10 cellular contexts compared by ENCODE assay signal in genomic region chr2:226137201-226137811, GRCh38.
DNase-seq lines count a peak whose midpoint lies in the region; ATAC-seq, FAIRE-seq and TF ChIP-seq lines count a peak whose summit lies in the region.
"Had no signal": no experiment of that assay in that cellular context is flagged by ENCODE, and none has a peak within 500 bp of the region (broad histone marks: within the 10 kb centered on the region; RNA-seq: fewer than 3 reads in every experiment).

No MANE protein-coding gene starts in this region.

- H3K9ac ChIP-seq in endodermal cell (ENCODE audit: extremely low read depth, low read length, poor library complexity, severe bottlenecking) = no peak overlapping the region

- TF ChIP-seq CTCF in A549 (IDR thresholded peaks at IDR 0.05) (no peak), foreskin fibroblast (IDR thresholded peaks at IDR 0.05; ENCODE audit: low read depth, low read length) (no peak), endodermal cell (conservative IDR thresholded peaks at IDR 0.05) (no peak)

- no peak overlapping the region for H3K4me3 Mint-ChIP-seq in endodermal cell
- no peak overlapping the region for H3K4me3 Mint-ChIP-seq in stimulated activated effector memory CD8-positive, alpha-beta T cell treated with anti-CD3 and anti-CD28 coated beads, Interleukin-12 subunit alpha, Interleukin-12 subunit beta, amount 100 ng/mL, for 72 hours

- ATAC-seq in A549 = peak in 1 of 2 experiments; percentile 84; a peak in 3 of 6 replicates
- no peak for ATAC-seq in HG02623 (IDR thresholded peaks at IDR 0.05; ENCODE audit: unreplicated experiment)
- no peak for ATAC-seq in stimulated activated effector memory CD8-positive, alpha-beta T cell treated with anti-CD3 and anti-CD28 coated beads, Interleukin-12 subunit alpha, Interleukin-12 subunit beta, amount 100 ng/mL, for 72 hours

- H3K36me3 Mint-ChIP-seq in endodermal cell (ENCODE audit: low read depth) = no peaks in the 10 kb centered on the region
- no peaks in the 10 kb centered on the region for H3K36me3 Mint-ChIP-seq in stimulated activated effector memory CD8-positive, alpha-beta T cell treated with anti-CD3 and anti-CD28 coated beads, Interleukin-12 subunit alpha, Interleukin-12 subunit beta, amount 100 ng/mL, for 72 hours

- TF ChIP-seq EP300 in A549 (IDR thresholded peaks at IDR 0.05) = no peak; a peak in 2 of 5 replicates

- H3K36me3 ChIP-seq in endodermal cell (ENCODE audit: control insufficient read depth, insufficient read depth, low read length) = no peaks in the 10 kb centered on the region

- H3K27me3 Mint-ChIP-seq in endodermal cell (ENCODE audit: insufficient read depth) = no peaks in the 10 kb centered on the region

- TF ChIP-seq RAD21 in A549 (conservative IDR thresholded peaks at IDR 0.05 in 1 of 2, IDR thresholded peaks at IDR 0.05 in 1 of 2) = no peak

- FAIRE-seq in A549 (lab: Jason Lieb, UNC) (no peak), H54 (lab: Jason Lieb, UNC) (peak; percentile 23)

- H3K27ac ChIP-seq in A549 (peak overlapping the region; percentile 47 to 77), endodermal cell (ENCODE audit: low read depth, low read length) (no peak overlapping the region)

- POLR2A ChIA-PET in A549 (lab: Yijun Ruan, JAX) = no interaction called here

- H3K4me1 ChIP-seq in A549 = peaks cover 20% of the 10 kb centered on the region
- H3K4me1 ChIP-seq in endodermal cell (ENCODE audit: control insufficient read depth, insufficient read depth, low read length) = peaks cover 8% of the 10 kb centered on the region

- CTCF ChIA-PET in A549 (lab: Yijun Ruan, JAX) = interaction anchor here (0.9 to 1.5 kb wide), 3 partner anchors 9 to 248 kb away, joined by 3 to 4 read pairs (median 3); no protein-coding TSS in a partner anchor

- peaks cover 13% of the 10 kb centered on the region for H3K4me1 Mint-ChIP-seq in endodermal cell
- H3K4me1 Mint-ChIP-seq in stimulated activated effector memory CD8-positive, alpha-beta T cell treated with anti-CD3 and anti-CD28 coated beads, Interleukin-12 subunit alpha, Interleukin-12 subunit beta, amount 100 ng/mL, for 72 hours = no peaks in the 10 kb centered on the region

- no peaks in the 10 kb centered on the region for H3K27me3 ChIP-seq in endodermal cell (ENCODE audit: control insufficient read depth, insufficient read depth, low read length, poor library complexity, severe bottlenecking)

- WGBS in A549 (ENCODE audit: missing lambda C conversion rate) = 12% methylated on average over 4 of the region's 4 CpGs
- WGBS in endodermal cell (ENCODE audit: insufficient coverage in 1 of 2, insufficient read length in 1 of 2), 2 experiments = 85 to 100% methylated on average over 2 to 4 of the region's 4 CpGs

- no peaks in the 10 kb centered on the region for H3K9me3 Mint-ChIP-seq in endodermal cell
- no peaks in the 10 kb centered on the region for H3K9me3 Mint-ChIP-seq in stimulated activated effector memory CD8-positive, alpha-beta T cell treated with anti-CD3 and anti-CD28 coated beads, Interleukin-12 subunit alpha, Interleukin-12 subunit beta, amount 100 ng/mL, for 72 hours

- H3K27ac Mint-ChIP-seq in endodermal cell = no peak overlapping the region
- no peak overlapping the region for H3K27ac Mint-ChIP-seq in stimulated activated effector memory CD8-positive, alpha-beta T cell treated with anti-CD3 and anti-CD28 coated beads, Interleukin-12 subunit alpha, Interleukin-12 subunit beta, amount 100 ng/mL, for 72 hours

- DNase-seq in A549 (ENCODE audit: low read depth in 1 of 2, low spot score in 1 of 2) = peak in 1 of 2 experiments; percentile 57
- no peak for DNase-seq in H54 (ENCODE audit: insufficient read length, low spot score)
- peak; percentile 82 to 96 for DNase-seq in NOMO-1 (lab: John Stamatoyannopoulos, UW; ENCODE audit: unreplicated experiment in 2 of 2)
- peak; percentile 43 to 63 for DNase-seq in foreskin fibroblast
- no peak for DNase-seq in endodermal cell
- no peak for DNase-seq in OCI-M2 (lab: John Stamatoyannopoulos, UW; ENCODE audit: unreplicated experiment)
- no peak for DNase-seq in stimulated activated effector memory CD8-positive, alpha-beta T cell treated with anti-CD3 and anti-CD28 coated beads, Interleukin-12 subunit alpha, Interleukin-12 subunit beta, amount 100 ng/mL, for 72 hours (ENCODE audit: low spot score in 2 of 2)
- DNase-seq: NCI-H2081, nucleus accumbens had no signal

- TF ChIP-seq POLR2A in A549 (IDR thresholded peaks at IDR 0.05; ENCODE audit: low read length) = no peak
- no peak for TF ChIP-seq POLR2A in H54 (IDR thresholded peaks at IDR 0.05; ENCODE audit: low read depth, low read length)

- H3K4me3 ChIP-seq in A549 (no peak overlapping the region), foreskin fibroblast (ENCODE audit: low read depth in 1 of 2, low read length in 2 of 2) (no peak overlapping the region), endodermal cell (ENCODE audit: low read length) (no peak overlapping the region)

- H3K9me3 ChIP-seq in A549 = no peaks in the 10 kb centered on the region
- H3K9me3 ChIP-seq in endodermal cell (ENCODE audit: control insufficient read depth, low read length) = no peaks in the 10 kb centered on the region

- H3K4me2 ChIP-seq in A549 = peak overlapping the region; percentile 48

TF ChIP-seq in A549, 52 proteins besides CTCF, POLR2A, EP300 and RAD21:
- TF ChIP-seq MAFK (IDR thresholded peaks at IDR 0.05; ENCODE audit: partially characterized antibody) = peak; percentile 74
- peak; percentile 50; the same call in 1 of the 2 replicates for TF ChIP-seq GATA3 (IDR thresholded peaks at IDR 0.05; ENCODE audit: borderline replicate concordance)
- no peak for TF ChIP-seq ZNF302 (CRISPR knock-in tag; IDR thresholded peaks at IDR 0.05)
- no peak for TF ChIP-seq RARB (CRISPR knock-in tag; IDR thresholded peaks at IDR 0.05)
- no peak for TF ChIP-seq RCOR1 (IDR thresholded peaks at IDR 0.05; ENCODE audit: low read depth, low read length)
- no peak for TF ChIP-seq ESRRA (IDR thresholded peaks at IDR 0.05; ENCODE audit: borderline replicate concordance, low read length)
- TF ChIP-seq BCL3 (IDR thresholded peaks at IDR 0.05) = no peak
- no peak for TF ChIP-seq KDM5A (IDR thresholded peaks at IDR 0.05)
- no peak for TF ChIP-seq RFX5 (IDR thresholded peaks at IDR 0.05)
- no peak for TF ChIP-seq TFCP2L1 (CRISPR knock-in tag; IDR thresholded peaks at IDR 0.05)
- no peak for TF ChIP-seq CHD2 (IDR thresholded peaks at IDR 0.05; ENCODE audit: low read length, partially characterized antibody)
- TF ChIP-seq NR3C1 (IDR thresholded peaks at IDR 0.05) = no peak
- TF ChIP-seq FOSL2 (IDR thresholded peaks at IDR 0.05) = no peak
- peak; percentile 54 for TF ChIP-seq FOSL2 (CRISPR knock-in tag; IDR thresholded peaks at IDR 0.05)
- TF ChIP-seq HEYL (CRISPR knock-in tag; IDR thresholded peaks at IDR 0.05) = no peak
- no peak for TF ChIP-seq ZC3H11A (IDR thresholded peaks at IDR 0.05)
- no peak for TF ChIP-seq KDM1A (IDR thresholded peaks at IDR 0.05; ENCODE audit: low read depth)
- TF ChIP-seq NPAS2 (CRISPR knock-in tag; IDR thresholded peaks at IDR 0.05; ENCODE audit: borderline replicate concordance) = no peak
- TF ChIP-seq EHF (CRISPR knock-in tag; IDR thresholded peaks at IDR 0.05) = no peak
- no peak for TF ChIP-seq CHD4 (IDR thresholded peaks at IDR 0.05; ENCODE audit: borderline replicate concordance)
TF ChIP-seq in A549: peak in this region for 3.

Comparison
In these comparisons a context has a peak if more than half of its experiments do, and no peak if none do; other contexts are left out.
1. DNase-seq: peak in NOMO-1 (2 of 2) and foreskin fibroblast (2 of 2); none in H54 (single experiment), endodermal cell (single experiment), OCI-M2 (single experiment) and stimulated activated effector memory CD8-positive, alpha-beta T cell treated with anti-CD3 and anti-CD28 coated beads, Interleukin-12 subunit alpha, Interleukin-12 subunit beta, amount 100 ng/mL, for 72 hours (0 of 2).